1 cellular context compared by ENCODE assay signal in the genomic region with DNA sequence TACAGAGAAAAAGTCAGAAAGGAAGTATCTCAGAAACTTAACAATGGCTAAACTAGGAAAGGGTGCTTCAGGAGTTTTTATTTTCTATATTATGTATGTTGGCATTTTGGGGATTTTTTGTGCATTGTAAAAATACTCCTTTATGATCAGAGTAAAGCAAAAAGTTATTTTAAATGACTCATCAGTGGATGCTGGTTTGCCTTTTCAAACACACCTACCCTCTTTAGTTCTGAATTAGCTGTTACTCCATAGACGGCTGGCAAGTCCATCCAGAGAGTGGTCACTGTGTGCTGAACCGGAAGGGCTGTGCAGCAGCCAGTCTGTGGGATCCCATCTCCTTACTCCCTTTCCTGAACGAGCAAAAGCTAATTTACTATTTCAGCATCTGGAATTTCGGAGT.
TF ChIP-seq lines count a peak whose summit lies in the region.

No MANE protein-coding gene starts in this region.

TF ChIP-seq in IMR-90, 13 proteins besides CTCF, POLR2A, EP300 and RAD21:
- TF ChIP-seq, protein P1, sequence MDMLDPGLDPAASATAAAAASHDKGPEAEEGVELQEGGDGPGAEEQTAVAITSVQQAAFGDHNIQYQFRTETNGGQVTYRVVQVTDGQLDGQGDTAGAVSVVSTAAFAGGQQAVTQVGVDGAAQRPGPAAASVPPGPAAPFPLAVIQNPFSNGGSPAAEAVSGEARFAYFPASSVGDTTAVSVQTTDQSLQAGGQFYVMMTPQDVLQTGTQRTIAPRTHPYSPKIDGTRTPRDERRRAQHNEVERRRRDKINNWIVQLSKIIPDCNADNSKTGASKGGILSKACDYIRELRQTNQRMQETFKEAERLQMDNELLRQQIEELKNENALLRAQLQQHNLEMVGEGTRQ (IDR thresholded peaks at IDR 0.05; ENCODE audit: low read depth, low read length): no peak
- no peak for TF ChIP-seq BHLHE40 (IDR thresholded peaks at IDR 0.05; ENCODE audit: low read depth, low read length)
- TF ChIP-seq MXI1 (IDR thresholded peaks at IDR 0.05; ENCODE audit: borderline replicate concordance, low read depth, low read length): no peak
- no peak for TF ChIP-seq CHD1 (IDR thresholded peaks at IDR 0.05; ENCODE audit: low read depth, low read length)
- no peak for TF ChIP-seq CEBPB (IDR thresholded peaks at IDR 0.05; ENCODE audit: low read depth, low read length)
- no peak for TF ChIP-seq FOS (IDR thresholded peaks at IDR 0.05; ENCODE audit: low read depth, low read length)
- TF ChIP-seq RCOR1 (IDR thresholded peaks at IDR 0.05; ENCODE audit: insufficient replicate concordance, low read length): no peak
- TF ChIP-seq MAFK (IDR thresholded peaks at IDR 0.05; ENCODE audit: low read depth, low read length): no peak
- TF ChIP-seq SMC3 (IDR thresholded peaks at IDR 0.05; ENCODE audit: low read depth, low read length): no peak
- TF ChIP-seq, protein P2, sequence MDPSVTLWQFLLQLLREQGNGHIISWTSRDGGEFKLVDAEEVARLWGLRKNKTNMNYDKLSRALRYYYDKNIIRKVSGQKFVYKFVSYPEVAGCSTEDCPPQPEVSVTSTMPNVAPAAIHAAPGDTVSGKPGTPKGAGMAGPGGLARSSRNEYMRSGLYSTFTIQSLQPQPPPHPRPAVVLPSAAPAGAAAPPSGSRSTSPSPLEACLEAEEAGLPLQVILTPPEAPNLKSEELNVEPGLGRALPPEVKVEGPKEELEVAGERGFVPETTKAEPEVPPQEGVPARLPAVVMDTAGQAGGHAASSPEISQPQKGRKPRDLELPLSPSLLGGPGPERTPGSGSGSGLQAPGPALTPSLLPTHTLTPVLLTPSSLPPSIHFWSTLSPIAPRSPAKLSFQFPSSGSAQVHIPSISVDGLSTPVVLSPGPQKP (IDR thresholded peaks at IDR 0.05; ENCODE audit: borderline replicate concordance, low read depth, low read length): no peak
- no peak for TF ChIP-seq MAZ (IDR thresholded peaks at IDR 0.05; ENCODE audit: borderline replicate concordance, low read depth, low read length)
- TF ChIP-seq NFE2L2 (IDR thresholded peaks at IDR 0.05; ENCODE audit: low read depth, low read length): no peak
- TF ChIP-seq RFX5 (IDR thresholded peaks at IDR 0.05; ENCODE audit: low read depth, low read length): no peak
